In the genomic region with DNA sequence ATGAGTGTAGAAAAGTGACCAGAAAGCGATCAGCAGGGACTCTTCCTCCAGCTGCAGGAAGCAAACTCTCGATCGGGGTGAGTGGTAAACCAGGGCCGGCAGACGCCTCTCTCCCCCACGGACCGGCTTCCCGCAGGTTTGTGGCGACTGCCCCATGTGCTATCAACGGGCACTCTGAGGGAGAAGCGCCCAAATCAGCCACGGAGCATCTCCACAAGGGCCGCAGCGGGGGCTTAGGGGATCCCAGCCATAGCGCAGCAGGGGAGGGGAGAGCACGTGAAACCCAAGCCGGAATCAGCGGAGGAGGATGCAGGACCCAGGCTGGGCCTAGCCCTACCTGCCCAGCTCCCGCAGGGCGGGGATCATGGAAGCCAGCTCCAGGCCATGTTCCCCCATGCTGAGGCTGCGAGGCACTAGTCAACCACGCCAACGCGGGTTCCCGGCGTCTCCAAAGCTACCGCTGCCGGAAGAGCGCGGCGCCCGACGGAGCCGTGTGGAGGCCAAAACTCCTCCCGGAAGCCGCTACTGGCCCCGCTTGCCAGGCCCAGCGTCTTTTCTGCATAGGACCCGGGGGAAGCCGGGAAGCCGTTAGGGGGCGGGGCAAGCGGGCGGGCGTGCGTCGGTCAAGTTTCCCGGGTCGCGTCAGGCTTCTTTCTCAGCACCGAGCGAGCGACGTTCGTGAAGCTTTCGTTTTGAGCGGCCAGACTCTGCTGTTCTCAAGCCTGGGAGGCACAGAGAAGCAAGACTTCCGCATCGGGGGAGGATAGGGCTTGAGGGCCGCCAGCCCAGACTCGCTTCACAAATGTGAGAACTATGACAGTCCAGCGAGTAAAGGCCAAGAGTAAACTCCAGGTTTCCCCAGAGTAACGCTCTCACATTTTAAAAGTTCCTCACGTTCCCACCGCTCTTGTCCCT, we compare ENCODE assay signal across 1 cellular context.
TF ChIP-seq lines count a peak whose summit lies in the region.

Gene ATR (minus strand): TSS at position 425 of the 915 bp plus-strand sequence. CDS start 29 bp downstream, at position 396.

TF ChIP-seq in HepG2, 621 proteins besides CTCF, POLR2A, EP300 and RAD21 (continued from another document and continues in another):
- TF ChIP-seq ZNF503 (CRISPR knock-in tag; IDR thresholded peaks at IDR 0.05) = peak; percentile 88
- peak; percentile 93 for TF ChIP-seq HDAC2 (CRISPR knock-in tag; IDR thresholded peaks at IDR 0.05)
- peak; percentile 93 for TF ChIP-seq MIER3 (CRISPR knock-in tag; IDR thresholded peaks at IDR 0.05; ENCODE audit: borderline replicate concordance)
- peak; percentile 85; the same call in 1 of the 2 replicates for TF ChIP-seq RFXANK (CRISPR knock-in tag; IDR thresholded peaks at IDR 0.05)
- TF ChIP-seq ZNF124 (CRISPR knock-in tag; IDR thresholded peaks at IDR 0.05) = peak; percentile 94
- TF ChIP-seq SATB2 (CRISPR knock-in tag; IDR thresholded peaks at IDR 0.05) = peak; percentile 27
- no peak for TF ChIP-seq TEAD2 (CRISPR knock-in tag; IDR thresholded peaks at IDR 0.05)
- TF ChIP-seq SIX1 (CRISPR knock-in tag; IDR thresholded peaks at IDR 0.05; ENCODE audit: borderline replicate concordance) = peak; percentile 84; the same call in 1 of the 2 replicates
- peak; percentile 99 for TF ChIP-seq ELF4 (CRISPR knock-in tag; IDR thresholded peaks at IDR 0.05; ENCODE audit: borderline replicate concordance)
- peak; percentile 74; the same call in 1 of the 2 replicates for TF ChIP-seq ZNF225 (CRISPR knock-in tag; IDR thresholded peaks at IDR 0.05)
- TF ChIP-seq, protein P1, sequence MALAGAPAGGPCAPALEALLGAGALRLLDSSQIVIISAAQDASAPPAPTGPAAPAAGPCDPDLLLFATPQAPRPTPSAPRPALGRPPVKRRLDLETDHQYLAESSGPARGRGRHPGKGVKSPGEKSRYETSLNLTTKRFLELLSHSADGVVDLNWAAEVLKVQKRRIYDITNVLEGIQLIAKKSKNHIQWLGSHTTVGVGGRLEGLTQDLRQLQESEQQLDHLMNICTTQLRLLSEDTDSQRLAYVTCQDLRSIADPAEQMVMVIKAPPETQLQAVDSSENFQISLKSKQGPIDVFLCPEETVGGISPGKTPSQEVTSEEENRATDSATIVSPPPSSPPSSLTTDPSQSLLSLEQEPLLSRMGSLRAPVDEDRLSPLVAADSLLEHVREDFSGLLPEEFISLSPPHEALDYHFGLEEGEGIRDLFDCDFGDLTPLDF (CRISPR knock-in tag; IDR thresholded peaks at IDR 0.05) = peak; percentile 96
- TF ChIP-seq FOXC1 (CRISPR knock-in tag; IDR thresholded peaks at IDR 0.05; ENCODE audit: borderline replicate concordance) = peak; percentile 88
- no peak for TF ChIP-seq NONO (IDR thresholded peaks at IDR 0.05)
- peak; percentile 100 for TF ChIP-seq NONO (CRISPR knock-in tag; conservative IDR thresholded peaks at IDR 0.05)
- no peak; the same call in 1 of the 2 replicates for TF ChIP-seq HOXD1 (CRISPR knock-in tag; IDR thresholded peaks at IDR 0.05)
- no peak for TF ChIP-seq NFE2L2 (IDR thresholded peaks at IDR 0.05; ENCODE audit: low read length)
- TF ChIP-seq KLF6 (CRISPR knock-in tag; IDR thresholded peaks at IDR 0.05) = peak; percentile 93
- TF ChIP-seq, protein P2, sequence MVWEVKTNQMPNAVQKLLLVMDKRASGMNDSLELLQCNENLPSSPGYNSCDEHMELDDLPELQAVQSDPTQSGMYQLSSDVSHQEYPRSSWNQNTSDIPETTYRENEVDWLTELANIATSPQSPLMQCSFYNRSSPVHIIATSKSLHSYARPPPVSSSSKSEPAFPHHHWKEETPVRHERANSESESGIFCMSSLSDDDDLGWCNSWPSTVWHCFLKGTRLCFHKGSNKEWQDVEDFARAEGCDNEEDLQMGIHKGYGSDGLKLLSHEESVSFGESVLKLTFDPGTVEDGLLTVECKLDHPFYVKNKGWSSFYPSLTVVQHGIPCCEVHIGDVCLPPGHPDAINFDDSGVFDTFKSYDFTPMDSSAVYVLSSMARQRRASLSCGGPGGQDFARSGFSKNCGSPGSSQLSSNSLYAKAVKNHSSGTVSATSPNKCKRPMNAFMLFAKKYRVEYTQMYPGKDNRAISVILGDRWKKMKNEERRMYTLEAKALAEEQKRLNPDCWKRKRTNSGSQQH (CRISPR knock-in tag; IDR thresholded peaks at IDR 0.05; ENCODE audit: low read depth) = peak; percentile 74; the same call in 1 of the 2 replicates
- TF ChIP-seq, protein P3, sequence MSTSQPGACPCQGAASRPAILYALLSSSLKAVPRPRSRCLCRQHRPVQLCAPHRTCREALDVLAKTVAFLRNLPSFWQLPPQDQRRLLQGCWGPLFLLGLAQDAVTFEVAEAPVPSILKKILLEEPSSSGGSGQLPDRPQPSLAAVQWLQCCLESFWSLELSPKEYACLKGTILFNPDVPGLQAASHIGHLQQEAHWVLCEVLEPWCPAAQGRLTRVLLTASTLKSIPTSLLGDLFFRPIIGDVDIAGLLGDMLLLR (CRISPR knock-in tag; IDR thresholded peaks at IDR 0.05) = peak; percentile 97; the same call in 1 of the 2 replicates
- TF ChIP-seq ZFP82 (CRISPR knock-in tag; IDR thresholded peaks at IDR 0.05; ENCODE audit: borderline replicate concordance) = peak; percentile 83; the same call in 1 of the 2 replicates
- no peak for TF ChIP-seq MAFF (IDR thresholded peaks at IDR 0.05; ENCODE audit: low read depth, low read length)
- peak; percentile 94 for TF ChIP-seq KLF12 (CRISPR knock-in tag; IDR thresholded peaks at IDR 0.05; ENCODE audit: borderline replicate concordance)
- TF ChIP-seq, protein P4, sequence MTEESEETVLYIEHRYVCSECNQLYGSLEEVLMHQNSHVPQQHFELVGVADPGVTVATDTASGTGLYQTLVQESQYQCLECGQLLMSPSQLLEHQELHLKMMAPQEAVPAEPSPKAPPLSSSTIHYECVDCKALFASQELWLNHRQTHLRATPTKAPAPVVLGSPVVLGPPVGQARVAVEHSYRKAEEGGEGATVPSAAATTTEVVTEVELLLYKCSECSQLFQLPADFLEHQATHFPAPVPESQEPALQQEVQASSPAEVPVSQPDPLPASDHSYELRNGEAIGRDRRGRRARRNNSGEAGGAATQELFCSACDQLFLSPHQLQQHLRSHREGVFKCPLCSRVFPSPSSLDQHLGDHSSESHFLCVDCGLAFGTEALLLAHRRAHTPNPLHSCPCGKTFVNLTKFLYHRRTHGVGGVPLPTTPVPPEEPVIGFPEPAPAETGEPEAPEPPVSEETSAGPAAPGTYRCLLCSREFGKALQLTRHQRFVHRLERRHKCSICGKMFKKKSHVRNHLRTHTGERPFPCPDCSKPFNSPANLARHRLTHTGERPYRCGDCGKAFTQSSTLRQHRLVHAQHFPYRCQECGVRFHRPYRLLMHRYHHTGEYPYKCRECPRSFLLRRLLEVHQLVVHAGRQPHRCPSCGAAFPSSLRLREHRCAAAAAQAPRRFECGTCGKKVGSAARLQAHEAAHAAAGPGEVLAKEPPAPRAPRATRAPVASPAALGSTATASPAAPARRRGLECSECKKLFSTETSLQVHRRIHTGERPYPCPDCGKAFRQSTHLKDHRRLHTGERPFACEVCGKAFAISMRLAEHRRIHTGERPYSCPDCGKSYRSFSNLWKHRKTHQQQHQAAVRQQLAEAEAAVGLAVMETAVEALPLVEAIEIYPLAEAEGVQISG (CRISPR knock-in tag; IDR thresholded peaks at IDR 0.05) = peak; percentile 93
- peak; percentile 88 for TF ChIP-seq U2AF1 (optimal IDR thresholded peaks at IDR 0.05; ENCODE audit: low read depth, low read length)
- TF ChIP-seq ZNF724P (CRISPR knock-in tag; IDR thresholded peaks at IDR 0.05; ENCODE audit: borderline replicate concordance) = peak; percentile 49; the same call in 1 of the 2 replicates
- peak; percentile 87 for TF ChIP-seq ZNF770 (CRISPR knock-in tag; IDR thresholded peaks at IDR 0.05)
- peak; percentile 94 for TF ChIP-seq PRMT3 (CRISPR knock-in tag; IDR thresholded peaks at IDR 0.05; ENCODE audit: borderline replicate concordance, low read depth)
- peak; percentile 86; the same call in 1 of the 2 replicates for TF ChIP-seq SSRP1 (CRISPR knock-in tag; IDR thresholded peaks at IDR 0.05)
- TF ChIP-seq ETS1 (CRISPR knock-in tag; IDR thresholded peaks at IDR 0.05) = peak; percentile 38; the same call in 1 of the 2 replicates
- TF ChIP-seq KMT2A (CRISPR knock-in tag; IDR thresholded peaks at IDR 0.05) = peak; percentile 99
- peak; percentile 82 for TF ChIP-seq MED8 (CRISPR knock-in tag; IDR thresholded peaks at IDR 0.05; ENCODE audit: insufficient replicate concordance)
- no peak for TF ChIP-seq ZNF484 (CRISPR knock-in tag; IDR thresholded peaks at IDR 0.05; ENCODE audit: borderline replicate concordance, low read depth)
- peak; percentile 71 for TF ChIP-seq SP2 (CRISPR knock-in tag; IDR thresholded peaks at IDR 0.05)
- TF ChIP-seq, protein P5, sequence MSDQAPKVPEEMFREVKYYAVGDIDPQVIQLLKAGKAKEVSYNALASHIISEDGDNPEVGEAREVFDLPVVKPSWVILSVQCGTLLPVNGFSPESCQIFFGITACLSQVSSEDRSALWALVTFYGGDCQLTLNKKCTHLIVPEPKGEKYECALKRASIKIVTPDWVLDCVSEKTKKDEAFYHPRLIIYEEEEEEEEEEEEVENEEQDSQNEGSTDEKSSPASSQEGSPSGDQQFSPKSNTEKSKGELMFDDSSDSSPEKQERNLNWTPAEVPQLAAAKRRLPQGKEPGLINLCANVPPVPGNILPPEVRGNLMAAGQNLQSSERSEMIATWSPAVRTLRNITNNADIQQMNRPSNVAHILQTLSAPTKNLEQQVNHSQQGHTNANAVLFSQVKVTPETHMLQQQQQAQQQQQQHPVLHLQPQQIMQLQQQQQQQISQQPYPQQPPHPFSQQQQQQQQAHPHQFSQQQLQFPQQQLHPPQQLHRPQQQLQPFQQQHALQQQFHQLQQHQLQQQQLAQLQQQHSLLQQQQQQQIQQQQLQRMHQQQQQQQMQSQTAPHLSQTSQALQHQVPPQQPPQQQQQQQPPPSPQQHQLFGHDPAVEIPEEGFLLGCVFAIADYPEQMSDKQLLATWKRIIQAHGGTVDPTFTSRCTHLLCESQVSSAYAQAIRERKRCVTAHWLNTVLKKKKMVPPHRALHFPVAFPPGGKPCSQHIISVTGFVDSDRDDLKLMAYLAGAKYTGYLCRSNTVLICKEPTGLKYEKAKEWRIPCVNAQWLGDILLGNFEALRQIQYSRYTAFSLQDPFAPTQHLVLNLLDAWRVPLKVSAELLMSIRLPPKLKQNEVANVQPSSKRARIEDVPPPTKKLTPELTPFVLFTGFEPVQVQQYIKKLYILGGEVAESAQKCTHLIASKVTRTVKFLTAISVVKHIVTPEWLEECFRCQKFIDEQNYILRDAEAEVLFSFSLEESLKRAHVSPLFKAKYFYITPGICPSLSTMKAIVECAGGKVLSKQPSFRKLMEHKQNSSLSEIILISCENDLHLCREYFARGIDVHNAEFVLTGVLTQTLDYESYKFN (CRISPR knock-in tag; conservative IDR thresholded peaks at IDR 0.05) = peak; percentile 71; the same call in 1 of the 2 replicates
- peak; percentile 77; the same call in 1 of the 2 replicates for TF ChIP-seq ZNF703 (CRISPR knock-in tag; IDR thresholded peaks at IDR 0.05; ENCODE audit: borderline replicate concordance)
- peak; percentile 99 for TF ChIP-seq IRF2 (CRISPR knock-in tag; IDR thresholded peaks at IDR 0.05)
- TF ChIP-seq AKAP8 (CRISPR knock-in tag; IDR thresholded peaks at IDR 0.05) = no peak
- TF ChIP-seq HNRNPK (IDR thresholded peaks at IDR 0.05; ENCODE audit: low read depth, low read length, poor library complexity, severe bottlenecking) = peak; percentile 13
